In the genomic region with DNA sequence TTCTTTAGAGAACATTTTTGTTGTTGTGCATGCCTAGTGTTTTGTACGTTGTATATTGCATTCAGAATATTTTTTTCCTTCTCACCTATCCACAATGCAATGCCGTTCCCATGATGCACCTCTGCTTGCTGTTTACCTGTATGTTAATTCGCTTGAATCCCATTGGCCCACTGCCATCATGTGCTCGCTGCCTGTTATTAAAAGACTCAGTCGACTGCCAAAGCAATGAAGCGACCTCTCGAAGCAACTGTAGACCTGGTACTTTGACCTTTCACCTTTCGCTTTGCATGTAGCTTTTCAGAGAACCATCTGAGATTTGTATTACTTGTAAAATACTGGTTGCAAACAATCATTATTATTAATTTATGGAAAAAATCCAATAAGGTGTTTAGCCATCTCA, we compare ENCODE assay signal across 26 cellular contexts.
"Had no signal": no experiment of that assay in that cellular context is flagged by ENCODE, and none has a peak within 500 bp of the region (broad histone marks: within the 10 kb centered on the region; RNA-seq: fewer than 3 reads in every experiment).

No MANE protein-coding gene starts in this region.

- H3K27me3 ChIP-seq: brain microvascular endothelial cell, cardiac muscle cell had no signal

- H3K36me3 ChIP-seq: cardiac muscle cell had no signal

- H3K4me3 ChIP-seq: cardiac muscle cell, SK-N-MC had no signal

- H3K9ac ChIP-seq: KMS-11 had no signal

- H3K4me2 ChIP-seq: KMS-11 had no signal

- H3K4me3 Mint-ChIP-seq: activated CD4-positive, alpha-beta T cell treated with anti-CD3 and anti-CD28 coated beads, Interleukin-2, amount 10 ng/mL, durations not matched to agents 24 days and 14 days; activated naive CD4-positive, alpha-beta T cell treated with anti-CD3 and anti-CD28 coated beads for 36 hours; activated naive CD8-positive, alpha-beta T cell; activated T-cell treated with anti-CD3 and anti-CD28 coated beads, Interleukin-2, amount 50 U/mL, for 4 hours; T-helper 1 cell treated with Interleukin-12 subunit alpha and Interleukin-12 subunit beta and Interleukin-4 antibody, amounts not matched to agents 30 μg/mL and 1 μg/mL, for 36 hours had no signal

- DNase-seq: activated CD4-positive, alpha-beta T cell treated with anti-CD3 and anti-CD28 coated beads, Interleukin-2, amount 10 ng/mL, durations not matched to agents 24 days and 14 days; activated CD4-positive, alpha-beta T cell treated with anti-CD3 and anti-CD28 coated beads, Interleukin-2, amount 50 U/mL, for 48 hours; activated CD4-positive, CD25-positive, alpha-beta regulatory T cell treated with anti-CD3 and anti-CD28 coated beads, Interleukin-2, amount 50 U/mL, for 72 hours; activated CD8-positive, alpha-beta memory T cell treated with anti-CD3 and anti-CD28 coated beads for 24 hours; activated gamma-delta T cell; activated naive CD4-positive, alpha-beta T cell treated with anti-CD3 and anti-CD28 coated beads for 36 hours; activated T-cell treated with anti-CD3 and anti-CD28 coated beads, Interleukin-2, amount 50 U/mL, for 4 hours; amygdala; brain microvascular endothelial cell; NCI-H1092; NCI-H1417; NCI-H1694; NCI-H2029; NCI-H2107; NCI-H2171 treated with DMSO at 0.1 percent for 48 hours; NCI-H226; NCI-H510A; NCI-H526 treated with DMSO at 0.1 percent for 48 hours; NCI-H82; RPMI8226 had no signal

- H3K27me3 Mint-ChIP-seq: activated CD4-positive, alpha-beta T cell treated with anti-CD3 and anti-CD28 coated beads, Interleukin-2, amount 10 ng/mL, durations not matched to agents 24 days and 14 days; activated naive CD8-positive, alpha-beta T cell had no signal

- H3K4me1 Mint-ChIP-seq: activated CD4-positive, alpha-beta T cell treated with anti-CD3 and anti-CD28 coated beads, Interleukin-2, amount 10 ng/mL, durations not matched to agents 24 days and 14 days had no signal

- H3K9me3 Mint-ChIP-seq: activated CD4-positive, alpha-beta T cell treated with anti-CD3 and anti-CD28 coated beads, Interleukin-2, amount 10 ng/mL, durations not matched to agents 24 days and 14 days; activated naive CD4-positive, alpha-beta T cell treated with anti-CD3 and anti-CD28 coated beads for 36 hours; activated T-cell treated with anti-CD3 and anti-CD28 coated beads, Interleukin-2, amount 50 U/mL, for 4 hours; T-helper 1 cell treated with Interleukin-12 subunit alpha and Interleukin-12 subunit beta and Interleukin-4 antibody, amounts not matched to agents 30 μg/mL and 1 μg/mL, for 36 hours had no signal

- H3K27ac ChIP-seq: brain microvascular endothelial cell, cardiac muscle cell, KMS-11, SK-N-MC had no signal

- ATAC-seq: activated T-cell treated with anti-CD3 and anti-CD28 coated beads, Interleukin-2, amount 50 U/mL, for 4 hours; Right ventricle myocardium inferior had no signal

- H3K27ac Mint-ChIP-seq: activated CD4-positive, alpha-beta T cell treated with anti-CD3 and anti-CD28 coated beads, Interleukin-2, amount 10 ng/mL, durations not matched to agents 24 days and 14 days; activated naive CD4-positive, alpha-beta T cell treated with anti-CD3 and anti-CD28 coated beads for 36 hours; activated naive CD8-positive, alpha-beta T cell; T-helper 1 cell treated with Interleukin-12 subunit alpha and Interleukin-12 subunit beta and Interleukin-4 antibody, amounts not matched to agents 30 μg/mL and 1 μg/mL, for 36 hours had no signal
